Comparison of ENCODE assay signal across 9 cellular contexts in the genomic region with DNA sequence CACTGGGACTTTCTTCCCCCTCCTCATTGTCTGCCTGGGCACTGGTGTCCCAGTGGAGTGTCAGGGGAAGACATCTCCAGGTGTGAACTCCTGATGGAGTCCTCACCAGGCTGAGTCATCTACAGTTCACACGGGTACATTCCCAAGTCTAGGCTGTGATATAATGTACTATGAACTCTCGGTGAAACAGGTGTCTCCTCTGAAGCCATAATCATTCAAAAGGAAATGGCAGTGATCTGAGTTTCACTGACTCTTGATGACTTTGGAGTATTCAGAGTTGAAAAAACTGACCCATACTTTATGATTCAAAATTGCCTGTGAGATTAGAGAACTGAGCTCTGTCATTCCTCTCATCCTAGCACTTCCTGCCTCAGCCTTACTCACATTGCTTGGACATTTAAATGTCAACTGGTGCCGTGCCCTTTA. TPM values are rescaled to one million over a fixed set of nuclear protein-coding genes. Genes with fewer than 3 reads are reported as not detected.
DNase-seq lines count a peak whose midpoint lies in the region; ATAC-seq lines count a peak whose summit lies in the region.
"Had no signal": no experiment of that assay in that cellular context is flagged by ENCODE, and none has a peak within 500 bp of the region (broad histone marks: within the 10 kb centered on the region; RNA-seq: fewer than 3 reads in every experiment).

No MANE protein-coding gene starts in this region.

- H3K4me1 Mint-ChIP-seq in activated naive CD8-positive, alpha-beta T cell treated with anti-CD3 and anti-CD28 coated beads, Interleukin-2, amount 50 U/mL, for 24 hours = peaks cover 16% of the 10 kb centered on the region

- ATAC-seq in right cardiac atrium (peak; percentile 24 to 50), left cardiac atrium (no peak), HG03135 (IDR thresholded peaks at IDR 0.05; ENCODE audit: unreplicated experiment) (peak; percentile 43)
- peak; percentile 64 for ATAC-seq in activated naive CD8-positive, alpha-beta T cell treated with anti-CD3 and anti-CD28 coated beads, Interleukin-2, amount 50 U/mL, for 24 hours

- no peaks in the 10 kb centered on the region for H3K9me3 ChIP-seq in right cardiac atrium (ENCODE audit: control insufficient read depth, low read length)

- WGBS in right cardiac atrium = 54% methylated on average over 3 of the region's 3 CpGs

- H3K27me3 Mint-ChIP-seq in activated naive CD8-positive, alpha-beta T cell treated with anti-CD3 and anti-CD28 coated beads, Interleukin-2, amount 50 U/mL, for 24 hours = peaks cover 10% of the 10 kb centered on the region

- intact Hi-C loops in right cardiac atrium (cut with DNase I) = no loop called here
- intact Hi-C loops in left cardiac atrium (cut with DNase I) = no loop called here

- H3K4me1 ChIP-seq in right cardiac atrium (ENCODE audit: control insufficient read depth, insufficient read depth, low read length) = no peaks in the 10 kb centered on the region

- peak overlapping the region; percentile 71 for H3K27ac Mint-ChIP-seq in activated naive CD8-positive, alpha-beta T cell treated with anti-CD3 and anti-CD28 coated beads, Interleukin-2, amount 50 U/mL, for 24 hours

- no peaks in the 10 kb centered on the region for H3K9me3 Mint-ChIP-seq in activated naive CD8-positive, alpha-beta T cell treated with anti-CD3 and anti-CD28 coated beads, Interleukin-2, amount 50 U/mL, for 24 hours

- H3K27me3 ChIP-seq in right cardiac atrium (ENCODE audit: control insufficient read depth, insufficient read depth) = no peaks in the 10 kb centered on the region

- no peak overlapping the region for H3K4me3 ChIP-seq in right cardiac atrium (ENCODE audit: low read length)

- no peak overlapping the region for H3K27ac ChIP-seq in right cardiac atrium (ENCODE audit: low read length)
- H3K27ac ChIP-seq: VCaP had no signal

- DNase-seq in right cardiac atrium = no peak
- DNase-seq in left cardiac atrium = no peak
- DNase-seq in activated naive CD8-positive, alpha-beta T cell treated with anti-CD3 and anti-CD28 coated beads, Interleukin-2, amount 50 U/mL, for 24 hours = no peak
- DNase-seq in DMS 273 (lab: John Stamatoyannopoulos, UW; ENCODE audit: unreplicated experiment) = no peak
- no peak for DNase-seq in NCI-H446 treated with DMSO at 0.1 percent for 48 hours (lab: John Stamatoyannopoulos, UW)
- DNase-seq in NCI-H146 (lab: John Stamatoyannopoulos, UW) = no peak
- no peak for DNase-seq in DMS153 (lab: John Stamatoyannopoulos, UW)

- H3K36me3 Mint-ChIP-seq in activated naive CD8-positive, alpha-beta T cell treated with anti-CD3 and anti-CD28 coated beads, Interleukin-2, amount 50 U/mL, for 24 hours (ENCODE audit: low read depth) = no peaks in the 10 kb centered on the region

- H3K4me3 Mint-ChIP-seq in activated naive CD8-positive, alpha-beta T cell treated with anti-CD3 and anti-CD28 coated beads, Interleukin-2, amount 50 U/mL, for 24 hours = peak overlapping the region; percentile 43

RNA-seq across cellular contexts. Expression of a gene that starts 9.1 kb away (rescaled TPM):
- 1 to 10 TPM in 3 of 4 donors, under 1 TPM in 1; 0.99 to 3.0 (median 1.4) TPM for total RNA-seq in right cardiac atrium
- 0.70 TPM for polyA plus RNA-seq in right cardiac atrium
- 1 to 10 TPM; 2.1 to 6.0 TPM for total RNA-seq in left cardiac atrium

Comparison
In these comparisons a context has a peak if more than half of its experiments do, and no peak if none do; other contexts are left out.
1. ATAC-seq: peak in right cardiac atrium (2 of 2), HG03135 (single experiment) and activated naive CD8-positive, alpha-beta T cell treated with anti-CD3 and anti-CD28 coated beads, Interleukin-2, amount 50 U/mL, for 24 hours (single experiment); none in left cardiac atrium (0 of 2).